In the genomic region with DNA sequence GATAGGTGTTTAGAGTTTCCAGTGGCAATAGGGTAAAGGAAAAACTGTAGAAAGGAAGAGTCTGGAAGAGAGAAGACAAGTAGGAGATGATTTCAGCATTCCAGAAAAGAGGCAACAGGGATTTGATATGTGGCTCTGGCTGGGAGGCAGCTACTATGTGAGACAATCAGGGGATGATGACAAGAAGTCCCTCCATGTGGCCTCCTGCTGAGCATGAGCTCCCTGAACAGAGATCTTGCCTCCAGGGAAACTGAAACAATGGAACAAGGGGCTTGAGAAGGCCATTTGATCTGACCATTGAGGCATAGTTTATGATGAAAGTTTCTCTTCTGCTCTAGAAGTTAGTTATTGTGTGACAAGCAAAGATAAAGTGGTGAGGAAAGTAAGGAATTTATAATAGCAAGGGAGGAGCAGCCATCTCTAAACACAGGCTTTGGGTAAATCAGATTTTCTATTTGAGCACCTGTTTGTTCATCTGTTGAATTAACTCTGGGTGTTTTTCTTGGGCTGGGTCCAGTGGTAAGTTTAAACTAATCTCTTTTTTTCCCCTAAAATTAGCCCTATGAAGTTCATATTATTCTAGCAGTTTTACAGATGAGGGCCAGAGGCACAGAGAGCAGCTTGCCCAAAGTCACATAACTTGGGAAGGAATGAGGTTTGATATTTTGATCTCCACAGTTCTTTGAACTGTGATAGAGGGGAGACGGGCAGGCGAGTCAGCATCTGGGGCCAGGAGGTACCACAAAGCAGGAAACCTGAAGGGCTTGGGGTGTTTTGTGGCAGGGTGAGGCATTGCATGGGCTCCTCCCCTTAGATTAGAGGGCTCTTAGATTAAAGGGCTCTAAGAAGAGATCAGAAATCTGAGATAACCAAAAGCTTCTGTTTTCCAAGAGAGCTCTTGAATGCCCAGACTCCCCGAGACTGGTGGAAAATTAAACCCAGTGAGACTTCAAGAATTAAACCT, we compare ENCODE assay signal across 1 cellular context.
TF ChIP-seq lines count a peak whose summit lies in the region.

No MANE protein-coding gene starts in this region.

TF ChIP-seq in K562, 482 proteins besides CTCF, POLR2A, EP300 and RAD21 (continued from another document):
- no peak for TF ChIP-seq UBTF (IDR thresholded peaks at IDR 0.05; ENCODE audit: borderline replicate concordance in 1 of 2, low read depth in 2 of 2, low read length in 2 of 2)
